12 cellular contexts compared by ENCODE assay signal in genomic region chr19:4278460-4278901, GRCh38. TPM values are rescaled to one million over a fixed set of nuclear protein-coding genes. Genes with fewer than 3 reads are reported as not detected.
DNase-seq lines count a peak whose midpoint lies in the region; FAIRE-seq and TF ChIP-seq lines count a peak whose summit lies in the region.
"Had no signal": no experiment of that assay in that cellular context is flagged by ENCODE, and none has a peak within 500 bp of the region (broad histone marks: within the 10 kb centered on the region; RNA-seq: fewer than 3 reads in every experiment).

No MANE protein-coding gene starts in this region.

- H3K18ac ChIP-seq in H1 (ENCODE audit: extremely low read depth, low read length) = peak overlapping the region; percentile 71; the same call in 1 of the 2 replicates
- no peak overlapping the region for H3K18ac ChIP-seq in neuronal stem cell (ENCODE audit: low read length)

- H3K4ac ChIP-seq in H1 (replicated peaks; ENCODE audit: insufficient read length, low read depth, low read length) = no peak overlapping the region
- H3K4ac ChIP-seq in neuronal stem cell (ENCODE audit: low read length) = no peak overlapping the region

- H2BK12ac ChIP-seq in H1 (ENCODE audit: low read depth, low read length) = 0 out of 2 replicates have a peak overlapping the region, but pooled peaks have one; percentile 39
- no peak overlapping the region for H2BK12ac ChIP-seq in neuronal stem cell (ENCODE audit: low read length)

- H3K27ac ChIP-seq in H1 (ENCODE audit: low read depth, low read length) (no peak overlapping the region), neuronal stem cell (replicated peaks; ENCODE audit: low read length) (no peak overlapping the region), ascending aorta (no peak overlapping the region)
- H3K27ac ChIP-seq: neutrophil had no signal

- no peak overlapping the region for H4K5ac ChIP-seq in H1 (ENCODE audit: insufficient read length, low read depth, low read length)

- H2BK120ac ChIP-seq in H1 (replicated peaks; ENCODE audit: low read depth, low read length) (no peak overlapping the region), neuronal stem cell (ENCODE audit: low read depth, low read length) (no peak overlapping the region)

- TF ChIP-seq POLR2A in H1 (IDR thresholded peaks at IDR 0.05; ENCODE audit: control extremely low read depth in 1 of 2, low read depth in 2 of 2, low read length in 2 of 2) = no peak

- H3K79me1 ChIP-seq in H1 (ENCODE audit: low read depth, low read length) = no peaks in the 10 kb centered on the region
- no peaks in the 10 kb centered on the region for H3K79me1 ChIP-seq in neuronal stem cell (ENCODE audit: low read depth, low read length)

- no peak overlapping the region for H3K56ac ChIP-seq in H1 (replicated peaks; ENCODE audit: insufficient read length, low read depth, low read length)

- TF ChIP-seq CTCF in H1 (IDR thresholded peaks at IDR 0.05; ENCODE audit: control extremely low read depth in 1 of 3, insufficient read depth in 1 of 3, low read depth in 1 of 3, low read length in 3 of 3) (peak in 1 of 3 experiments; percentile 14; a peak in 1 of 4 replicates), ascending aorta (IDR thresholded peaks at IDR 0.05) (no peak)

- H3K14ac ChIP-seq in H1 (ENCODE audit: insufficient read length) (no peak overlapping the region), neuronal stem cell (ENCODE audit: low read length) (no peak overlapping the region)

- H2BK5ac ChIP-seq in H1 (ENCODE audit: low read depth, low read length) (no peak overlapping the region), neuronal stem cell (ENCODE audit: low read length) (no peak overlapping the region)

- DNase-seq in NCI-H146 (lab: John Stamatoyannopoulos, UW) = peak; percentile 50
- DNase-seq in NCI-H146 treated with DMSO at 0.1 percent for 48 hours (lab: John Stamatoyannopoulos, UW; ENCODE audit: unreplicated experiment) = no peak
- peak; percentile 33 for DNase-seq in NCI-H1092 (lab: John Stamatoyannopoulos, UW)
- DNase-seq in H1 (ENCODE audit: low read depth in 1 of 2, low spot score in 2 of 2) = no peak
- DNase-seq in neuronal stem cell (ENCODE audit: low spot score) = no peak
- no peak for DNase-seq in GF-D8 (lab: John Stamatoyannopoulos, UW)
- DNase-seq in dermis blood vessel endothelial cell = no peak
- no peak for DNase-seq in ascending aorta (ENCODE audit: low spot score in 2 of 2)
- DNase-seq: NCI-H2081 had no signal

- WGBS in H1 (ENCODE audit: extremely low coverage in 1 of 2, insufficient coverage in 1 of 2, insufficient read length in 1 of 2, insufficient replicate concordance in 2 of 2, low coverage in 1 of 2, low lambda C conversion rate in 2 of 2, missing lambda C conversion rate in 1 of 2), 2 experiments = 2% methylated on average over 7 of the region's 16 CpGs; no CpG with 5 or more reads in 1 of the 2 experiments
- WGBS in neuronal stem cell (ENCODE audit: extremely low coverage in 2 of 2, insufficient read length in 2 of 2, insufficient replicate concordance in 1 of 2), 2 donors = no CpG with 5 or more reads among the region's 16 CpGs

- H2AK5ac ChIP-seq in H1 (ENCODE audit: low read depth, low read length) (no peak overlapping the region), neuronal stem cell (ENCODE audit: low read depth, low read length) (peak overlapping the region; percentile 6)

- intact Hi-C loops in ascending aorta (cut with DNase I) = no loop called here

- CTCF ChIA-PET in H1 (lab: Charles Lee; ENCODE audit: partially characterized antibody) = interaction anchor here (0.7 to 14.6 kb wide), 9 partner anchors 10 to 178 kb away, joined by 3 to 311 read pairs (median 4); partner anchors contain the start of genes MPND and STAP2

- H3K23ac ChIP-seq in H1 (ENCODE audit: insufficient read length) (no peak overlapping the region), neuronal stem cell (ENCODE audit: low read depth, low read length, poor library complexity) (no peak overlapping the region)

- H3K4me3 ChIP-seq in H1 (ENCODE audit: extremely low read depth in 1 of 4, insufficient read depth in 2 of 4, low read depth in 3 of 4, low read length in 4 of 4) (peak overlapping the region; percentile 49 to 88 (median 57)), neuronal stem cell (ENCODE audit: low read length in 2 of 2) (peak overlapping the region; percentile 4 to 65), ascending aorta (peak overlapping the region in 1 of 2 donors; percentile 33)

- no peak for TF ChIP-seq EP300 in H1 (IDR thresholded peaks at IDR 0.05; ENCODE audit: borderline replicate concordance in 1 of 2, low read depth in 2 of 2, low read length in 2 of 2)

- H3K23me2 ChIP-seq in H1 (ENCODE audit: low read depth, low read length) = peaks cover 9% of the 10 kb centered on the region; the same call in 1 of the 2 replicates

- H3K4me1 ChIP-seq in H1 (replicated peaks in 1 of 4; ENCODE audit: control insufficient read depth in 3 of 4, insufficient read depth in 4 of 4, low read length in 3 of 4) (no peaks in the 10 kb centered on the region; a peak in 4 of 7 replicates), neuronal stem cell (ENCODE audit: control insufficient read depth in 2 of 2, insufficient read depth in 1 of 2, low read depth in 1 of 2, low read length in 2 of 2) (peaks cover 3 to 14% of the 10 kb centered on the region in 2 donors), ascending aorta (peaks cover 6 to 8% of the 10 kb centered on the region in 2 donors)

- H3K4me2 ChIP-seq in H1 (ENCODE audit: insufficient read depth in 1 of 2, low read depth in 2 of 2, low read length in 2 of 2) (peak overlapping the region; percentile 78 to 88), neuronal stem cell (ENCODE audit: insufficient read depth, low read length, poor library complexity, severe bottlenecking) (peak overlapping the region; percentile 71)

- FAIRE-seq in H1 (lab: Jason Lieb, UNC) = no peak
- FAIRE-seq: GM18507 had no signal

- POLR2A ChIA-PET in H1 (lab: Charles Lee; ENCODE audit: partially characterized antibody) = interaction anchor here (0.9 to 4.0 kb wide), 7 partner anchors 8 to 94 kb away, joined by 3 to 19 read pairs (median 6); partner anchors contain the start of genes MPND and YJU2

- H4K91ac ChIP-seq in H1 (replicated peaks; ENCODE audit: insufficient read length, low read length) (no peak overlapping the region), neuronal stem cell (ENCODE audit: low read depth, low read length, poor library complexity) (no peak overlapping the region)

- H3K36me3 ChIP-seq in H1 (ENCODE audit: control insufficient read depth in 2 of 4, insufficient read depth in 4 of 4, low read length in 3 of 4) = no peaks in the 10 kb centered on the region
- H3K36me3 ChIP-seq in neuronal stem cell (replicated peaks in 1 of 2; ENCODE audit: control insufficient read depth in 2 of 2, insufficient read depth in 2 of 2, low read length in 2 of 2) = peaks cover 0 to 8% of the 10 kb centered on the region in 2 donors
- H3K36me3 ChIP-seq in ascending aorta = no peaks in the 10 kb centered on the region
- H3K36me3 ChIP-seq: neutrophil had no signal

- H2BK20ac ChIP-seq in H1 (ENCODE audit: low read length) = peak overlapping the region; percentile 48; the same call in 1 of the 2 replicates

- H3K9ac ChIP-seq in H1 (replicated peaks in 1 of 4; ENCODE audit: extremely low read depth in 1 of 4, low read depth in 3 of 4, low read length in 3 of 4) (no peak overlapping the region; a peak in 1 of 7 replicates), neuronal stem cell (ENCODE audit: low read depth, low read length, poor library complexity) (peak overlapping the region; percentile 77)

- peaks cover 9 to 35% (median 29%) of the 10 kb centered on the region in 4 experiments for H3K27me3 ChIP-seq in H1 (replicated peaks in 1 of 4; ENCODE audit: control insufficient read depth in 3 of 4, extremely low read depth in 1 of 4, insufficient read depth in 3 of 4, low read length in 3 of 4)
- peaks cover 0 to 45% (median 12%) of the 10 kb centered on the region in 3 experiments for H3K27me3 ChIP-seq in neuronal stem cell (ENCODE audit: control insufficient read depth in 3 of 3, insufficient read depth in 3 of 3, low read depth in 1 of 3, low read length in 3 of 3)
- peaks cover 22% of the 10 kb centered on the region for H3K27me3 ChIP-seq in ascending aorta

- H3K9me3 ChIP-seq in H1 (ENCODE audit: insufficient read depth in 2 of 2, low read depth in 1 of 2, low read length in 1 of 2) (no peaks in the 10 kb centered on the region), neuronal stem cell (replicated peaks in 1 of 2; ENCODE audit: control insufficient read depth in 2 of 2, insufficient read depth in 1 of 2, low read depth in 1 of 2, low read length in 2 of 2) (no peaks in the 10 kb centered on the region), ascending aorta (no peaks in the 10 kb centered on the region)
- H3K9me3 ChIP-seq: neutrophil had no signal

- no peak overlapping the region for H4K8ac ChIP-seq in H1 (ENCODE audit: extremely low read depth, insufficient read depth, low read length)
- H4K8ac ChIP-seq in neuronal stem cell (ENCODE audit: low read depth, low read length) = no peak overlapping the region

- H2BK15ac ChIP-seq in H1 (ENCODE audit: low read length) = 0 out of 2 replicates have a peak overlapping the region, but pooled peaks have one; percentile 61
- no peak overlapping the region for H2BK15ac ChIP-seq in neuronal stem cell (ENCODE audit: low read length)

- peaks cover 0 to 2% of the 10 kb centered on the region in 2 experiments for H4K20me1 ChIP-seq in H1 (replicated peaks in 1 of 2; ENCODE audit: control insufficient read depth in 1 of 2, insufficient read depth in 2 of 2, low read length in 2 of 2)

- H2AFZ ChIP-seq in H1 (ENCODE audit: low read length) = 0 out of 2 replicates have a peak overlapping the region, but pooled peaks have one; percentile 82
- H2AFZ ChIP-seq in neuronal stem cell (ENCODE audit: low read length) = peak overlapping the region; percentile 85

- no peaks in the 10 kb centered on the region for H3K79me2 ChIP-seq in H1 (ENCODE audit: control insufficient read depth in 1 of 2, insufficient read depth in 2 of 2, low read length in 2 of 2)

- TF ChIP-seq RAD21 in H1 (IDR thresholded peaks at IDR 0.05 in 1 of 2, conservative IDR thresholded peaks at IDR 0.05 in 1 of 2; ENCODE audit: low read depth in 2 of 2, low read length in 2 of 2) = no peak

RNA-seq across cellular contexts. Expression of gene SHD, which starts 0.6 kb away (rescaled TPM):
- 5.8 and 7.3 TPM in 2 replicates for total RNA-seq in H1 (2021; fragmentation: NEBNext Ultra II Directional; extraction: Animal tissue kit (Norgen Biotek cat#: 25700))
- 10.7 and 15.5 TPM in 2 replicates for polyA plus RNA-seq in H1 (2011; rRNA removed)
- polyA plus RNA-seq in H1 (2011; cell fraction: cytosol; rRNA removed) = 6.7 TPM
- 29.9 TPM for polyA plus RNA-seq in H1 (2011; cell fraction: nucleus; rRNA removed)
- 3.0 to 7.8 TPM (median 5.7 TPM) in 4 replicates for polyA plus RNA-seq in H1 (2012, experiment 1 of 2)
- polyA plus RNA-seq in H1 (2012, experiment 2 of 2) = 15.8 TPM
- polyA plus RNA-seq in H1 (2013, experiment 1 of 2) = 4.3 TPM
- 4.3 TPM for polyA plus RNA-seq in H1 (2013, experiment 2 of 2)
- polyA minus RNA-seq in H1 (2011; rRNA and poly(A)+ RNA removed) = 1.2 and 1.9 TPM in 2 replicates
- polyA minus RNA-seq in H1 (2011; cell fraction: cytosol; rRNA and poly(A)+ RNA removed) = 2.8 TPM
- polyA minus RNA-seq in H1 (2011; cell fraction: nucleus; rRNA and poly(A)+ RNA removed) = 3.5 TPM
- 0.26 TPM for polyA plus RNA-seq in neuronal stem cell (2013, experiment 1 of 2)
- 0.32 TPM for polyA plus RNA-seq in neuronal stem cell (2013, experiment 2 of 2)
- total RNA-seq in dermis blood vessel endothelial cell (not detected in 2 replicates), ascending aorta (not detected)
- total RNA-seq: epithelial cell of proximal tubule had no signal

RNA-seq across cellular contexts. Expression of gene TMIGD2, which starts 23.7 kb away (rescaled TPM):
- 0.38 and 0.41 TPM in 2 replicates for total RNA-seq in H1 (2021; fragmentation: NEBNext Ultra II Directional; extraction: Animal tissue kit (Norgen Biotek cat#: 25700))
- 0.39 and 0.58 TPM in 2 replicates for polyA plus RNA-seq in H1 (2011; rRNA removed)
- 0.40 TPM for polyA plus RNA-seq in H1 (2011; cell fraction: cytosol; rRNA removed)
- polyA plus RNA-seq in H1 (2011; cell fraction: nucleus; rRNA removed) = 0.17 TPM
- polyA plus RNA-seq in H1 (2012, experiment 1 of 2) = 0.19 to 0.50 TPM (median 0.50 TPM) in 3 of 4 replicates, not detected in the other
- 0.55 TPM for polyA plus RNA-seq in H1 (2012, experiment 2 of 2)
- 1.1 TPM for polyA plus RNA-seq in H1 (2013, experiment 1 of 2)
- polyA plus RNA-seq in H1 (2013, experiment 2 of 2) = 1.1 TPM
- polyA minus RNA-seq in H1 (2011; rRNA and poly(A)+ RNA removed) = not detected in 2 replicates
- polyA minus RNA-seq in H1 (2011; cell fraction: cytosol; rRNA and poly(A)+ RNA removed) = not detected
- polyA minus RNA-seq in H1 (2011; cell fraction: nucleus; rRNA and poly(A)+ RNA removed) = not detected
- 1.2 TPM for polyA plus RNA-seq in neuronal stem cell (2013, experiment 1 of 2)
- 1.3 TPM for polyA plus RNA-seq in neuronal stem cell (2013, experiment 2 of 2)
- total RNA-seq in dermis blood vessel endothelial cell (not detected in 2 replicates), ascending aorta (not detected)
- total RNA-seq: epithelial cell of proximal tubule had no signal

RNA-seq across cellular contexts. Expression of gene FSD1, which starts 25.9 kb away (rescaled TPM):
- total RNA-seq in H1 (2021; fragmentation: NEBNext Ultra II Directional; extraction: Animal tissue kit (Norgen Biotek cat#: 25700)) = 54.8 and 58.8 TPM in 2 replicates
- 181 and 194 TPM in 2 replicates for polyA plus RNA-seq in H1 (2011; rRNA removed)
- 135 TPM for polyA plus RNA-seq in H1 (2011; cell fraction: cytosol; rRNA removed)
- 150 TPM for polyA plus RNA-seq in H1 (2011; cell fraction: nucleus; rRNA removed)
- 50.5 to 86.8 TPM (median 84.0 TPM) in 4 replicates for polyA plus RNA-seq in H1 (2012, experiment 1 of 2)
- 95.6 TPM for polyA plus RNA-seq in H1 (2012, experiment 2 of 2)
- 46.1 TPM for polyA plus RNA-seq in H1 (2013, experiment 1 of 2)
- polyA plus RNA-seq in H1 (2013, experiment 2 of 2) = 42.6 TPM
- 26.0 and 38.0 TPM in 2 replicates for polyA minus RNA-seq in H1 (2011; rRNA and poly(A)+ RNA removed)
- polyA minus RNA-seq in H1 (2011; cell fraction: cytosol; rRNA and poly(A)+ RNA removed) = 40.8 TPM
- polyA minus RNA-seq in H1 (2011; cell fraction: nucleus; rRNA and poly(A)+ RNA removed) = 25.0 TPM
- polyA plus RNA-seq in neuronal stem cell (2013, experiment 1 of 2) = 34.4 TPM
- 34.5 TPM for polyA plus RNA-seq in neuronal stem cell (2013, experiment 2 of 2)
- total RNA-seq in dermis blood vessel endothelial cell (7.0 and 11.0 TPM in 2 replicates), ascending aorta (not detected)

RNA-seq across cellular contexts. Expression of gene YJU2, which starts 31.6 kb away (rescaled TPM):
- 26.8 and 28.6 TPM in 2 replicates for total RNA-seq in H1 (2021; fragmentation: NEBNext Ultra II Directional; extraction: Animal tissue kit (Norgen Biotek cat#: 25700))
- 27.7 and 35.4 TPM in 2 replicates for polyA plus RNA-seq in H1 (2011; rRNA removed)
- polyA plus RNA-seq in H1 (2011; cell fraction: cytosol; rRNA removed) = 35.5 TPM
- 23.8 TPM for polyA plus RNA-seq in H1 (2011; cell fraction: nucleus; rRNA removed)
- polyA plus RNA-seq in H1 (2012, experiment 1 of 2) = 22.7 to 31.7 TPM (median 30.0 TPM) in 4 replicates
- 25.4 TPM for polyA plus RNA-seq in H1 (2012, experiment 2 of 2)
- 23.6 TPM for polyA plus RNA-seq in H1 (2013, experiment 1 of 2)
- 22.7 TPM for polyA plus RNA-seq in H1 (2013, experiment 2 of 2)
- 9.5 and 11.2 TPM in 2 replicates for polyA minus RNA-seq in H1 (2011; rRNA and poly(A)+ RNA removed)
- 15.0 TPM for polyA minus RNA-seq in H1 (2011; cell fraction: cytosol; rRNA and poly(A)+ RNA removed)
- 11.2 TPM for polyA minus RNA-seq in H1 (2011; cell fraction: nucleus; rRNA and poly(A)+ RNA removed)
- polyA plus RNA-seq in neuronal stem cell (2013, experiment 1 of 2) = 17.8 TPM
- 16.3 TPM for polyA plus RNA-seq in neuronal stem cell (2013, experiment 2 of 2)
- total RNA-seq in dermis blood vessel endothelial cell = 23.7 and 24.4 TPM in 2 replicates
- 64.6 TPM for total RNA-seq in ascending aorta

RNA-seq across cellular contexts. Expression of gene EBI3, which starts 49.2 kb away (rescaled TPM):
- total RNA-seq in H1 (2021; fragmentation: NEBNext Ultra II Directional; extraction: Animal tissue kit (Norgen Biotek cat#: 25700)) = 0.99 and 1.1 TPM in 2 replicates
- 5.2 and 8.4 TPM in 2 replicates for polyA plus RNA-seq in H1 (2011; rRNA removed)
- polyA plus RNA-seq in H1 (2011; cell fraction: cytosol; rRNA removed) = 2.8 TPM
- polyA plus RNA-seq in H1 (2011; cell fraction: nucleus; rRNA removed) = 2.2 TPM
- 1.9 to 3.0 TPM (median 2.4 TPM) in 4 replicates for polyA plus RNA-seq in H1 (2012, experiment 1 of 2)
- polyA plus RNA-seq in H1 (2012, experiment 2 of 2) = 3.6 TPM
- 3.2 TPM for polyA plus RNA-seq in H1 (2013, experiment 1 of 2)
- polyA plus RNA-seq in H1 (2013, experiment 2 of 2) = 3.4 TPM
- 0.63 and 1.3 TPM in 2 replicates for polyA minus RNA-seq in H1 (2011; rRNA and poly(A)+ RNA removed)
- 0.95 TPM for polyA minus RNA-seq in H1 (2011; cell fraction: cytosol; rRNA and poly(A)+ RNA removed)
- polyA minus RNA-seq in H1 (2011; cell fraction: nucleus; rRNA and poly(A)+ RNA removed) = 2.0 TPM
- 0.06 TPM for polyA plus RNA-seq in neuronal stem cell (2013, experiment 1 of 2)
- 0.03 TPM for polyA plus RNA-seq in neuronal stem cell (2013, experiment 2 of 2)
- total RNA-seq in dermis blood vessel endothelial cell = 0.47 and 3.1 TPM in 2 replicates
- not detected for total RNA-seq in ascending aorta

Comparison
In these comparisons a context has a peak if more than half of its experiments do, and no peak if none do; other contexts are left out.
1. DNase-seq: peak in NCI-H146 (single experiment) and NCI-H1092 (single experiment); none in NCI-H146 treated with DMSO at 0.1 percent for 48 hours (single experiment), H1 (0 of 2), neuronal stem cell (single experiment), GF-D8 (single experiment), dermis blood vessel endothelial cell (single experiment) and ascending aorta (0 of 2).